ENCODE assay signal across 29 cellular contexts in genomic region chr2:62084823-62085222, GRCh38.
"Had no signal": no experiment of that assay in that cellular context is flagged by ENCODE, and none has a peak within 500 bp of the region (broad histone marks: within the 10 kb centered on the region; RNA-seq: fewer than 3 reads in every experiment).

No MANE protein-coding gene starts in this region.

- H3K4me2 ChIP-seq: hepatocyte, neural progenitor cell, smooth muscle cell had no signal

- H3K27me3 Mint-ChIP-seq: activated naive CD8-positive, alpha-beta T cell; stimulated activated memory B cell treated with anti-CD40 and anti-IgM and Interleukin-4, amounts not matched to agents 10 μg/mL and 1 μg/mL and 100 μg/mL, for 72 hours; stimulated activated naive CD8-positive, alpha-beta T cell treated with anti-CD3 and anti-CD28 coated beads, Interleukin-15, amount 100 ng/mL, for 72 hours had no signal

- H2AFZ ChIP-seq: hepatocyte, neural progenitor cell, parathyroid adenoma had no signal

- H3K36me3 ChIP-seq: gastrocnemius medialis, left ventricle myocardium inferior, neural progenitor cell, right atrium auricular region, upper lobe of left lung had no signal

- H3K9me3 Mint-ChIP-seq: activated T-cell treated with anti-CD3 and anti-CD28 coated beads, Interleukin-2, amount 50 U/mL, for 72 hours; natural killer cell; neural progenitor cell; stimulated activated memory B cell treated with anti-CD40 and anti-IgM and Interleukin-4, amounts not matched to agents 10 μg/mL and 1 μg/mL and 100 μg/mL, for 72 hours; stimulated activated naive CD8-positive, alpha-beta T cell treated with anti-CD3 and anti-CD28 coated beads, Interleukin-15, amount 100 ng/mL, for 72 hours had no signal

- DNase-seq: activated CD4-positive, alpha-beta T cell treated with anti-CD3 and anti-CD28 coated beads for 4 hours; activated CD4-positive, alpha-beta T cell treated with anti-CD3 and anti-CD28 coated beads, Interleukin-2, amount 50 U/mL, for 4 hours; activated naive CD4-positive, alpha-beta T cell; activated T-cell treated with anti-CD3 and anti-CD28 coated beads for 4 hours; activated T-cell treated with anti-CD3 and anti-CD28 coated beads, Interleukin-2, amount 50 U/mL, for 72 hours; anterior cingulate cortex; dermis blood vessel endothelial cell; effector CD8-positive, alpha-beta T cell; gastrocnemius medialis; glutamatergic neuron; islet precursor cell; left ventricle myocardium inferior; mesendoderm; natural killer cell; occipital lobe; stimulated activated CD4-positive, alpha-beta T cell treated with anti-CD3 and anti-CD28 coated beads, Interleukin-1b, Interleukin-23, amount 100 ng/mL, for 48 hours; stimulated activated CD4-positive, alpha-beta T cell treated with anti-CD3 and anti-CD28 coated beads, Interleukin-4, amount 100 ng/mL, for 4 hours; stimulated activated CD8-positive, alpha-beta memory T cell treated with anti-CD3 and anti-CD28 coated beads, Interleukin-4, amount 100 ng/mL, for 48 hours; stimulated activated naive CD8-positive, alpha-beta T cell treated with anti-CD3 and anti-CD28 coated beads, Interleukin-15, amount 100 ng/mL, for 72 hours; substantia nigra; upper lobe of left lung had no signal

- H3K4me1 Mint-ChIP-seq: natural killer cell; neural progenitor cell; stimulated activated naive CD8-positive, alpha-beta T cell treated with anti-CD3 and anti-CD28 coated beads, Interleukin-15, amount 100 ng/mL, for 72 hours had no signal

- H3K27me3 ChIP-seq: gastrocnemius medialis, hepatocyte, neural progenitor cell, right atrium auricular region, upper lobe of left lung had no signal

- ATAC-seq: activated T-cell treated with anti-CD3 and anti-CD28 coated beads, Interleukin-2, amount 50 U/mL, for 72 hours; gastrocnemius medialis; natural killer cell; stimulated activated memory B cell treated with anti-CD40 and anti-IgM and Interleukin-4, amounts not matched to agents 10 μg/mL and 1 μg/mL and 100 μg/mL, for 72 hours; stimulated activated naive CD8-positive, alpha-beta T cell treated with anti-CD3 and anti-CD28 coated beads, Interleukin-15, amount 100 ng/mL, for 72 hours had no signal

- H3K9me3 ChIP-seq: gastrocnemius medialis, left ventricle myocardium inferior, right atrium auricular region, upper lobe of left lung had no signal

- H3K4me3 Mint-ChIP-seq: activated naive CD8-positive, alpha-beta T cell; activated T-cell treated with anti-CD3 and anti-CD28 coated beads, Interleukin-2, amount 50 U/mL, for 72 hours; natural killer cell; neural progenitor cell; stimulated activated memory B cell treated with anti-CD40 and anti-IgM and Interleukin-4, amounts not matched to agents 10 μg/mL and 1 μg/mL and 100 μg/mL, for 72 hours; stimulated activated naive CD8-positive, alpha-beta T cell treated with anti-CD3 and anti-CD28 coated beads, Interleukin-15, amount 100 ng/mL, for 72 hours had no signal

- H3K4me1 ChIP-seq: gastrocnemius medialis, neural progenitor cell, parathyroid adenoma, right atrium auricular region, upper lobe of left lung had no signal

- H3K36me3 Mint-ChIP-seq: natural killer cell, neural progenitor cell had no signal

- H3K9ac ChIP-seq: neural progenitor cell, parathyroid adenoma had no signal

- H3K27ac Mint-ChIP-seq: activated naive CD8-positive, alpha-beta T cell; activated T-cell treated with anti-CD3 and anti-CD28 coated beads, Interleukin-2, amount 50 U/mL, for 72 hours; natural killer cell; neural progenitor cell; stimulated activated memory B cell treated with anti-CD40 and anti-IgM and Interleukin-4, amounts not matched to agents 10 μg/mL and 1 μg/mL and 100 μg/mL, for 72 hours; stimulated activated naive CD8-positive, alpha-beta T cell treated with anti-CD3 and anti-CD28 coated beads, Interleukin-15, amount 100 ng/mL, for 72 hours had no signal

- H3K4me3 ChIP-seq: gastrocnemius medialis, hepatocyte, left ventricle myocardium inferior, lung, neural progenitor cell, right atrium auricular region, smooth muscle cell, upper lobe of left lung had no signal

- H3K79me2 ChIP-seq: hepatocyte, parathyroid adenoma had no signal
